ENCODE assay signal across 8 cellular contexts in genomic region chr10:28663576-28664368, GRCh38. TPM values are rescaled to one million over a fixed set of nuclear protein-coding genes. Genes with fewer than 3 reads are reported as not detected.
A peak's percentile ranks its signal among the peaks of the same experiment; 100 is the strongest.
DNase-seq lines count a peak whose midpoint lies in the region; ATAC-seq lines count a peak whose summit lies in the region.

No MANE protein-coding gene starts in this region.

- H3K4me1 Mint-ChIP-seq in central memory CD8-positive, alpha-beta T cell = peaks cover 12% of the 10 kb centered on the region

- DNase-seq in Ammon's horn (ENCODE audit: low spot score) (peak; percentile 92), NCI-H226 (peak; percentile 65), left colon (peak; percentile 67 to 69)
- DNase-seq in activated CD4-positive, CD25-positive, alpha-beta regulatory T cell treated with anti-CD3 and anti-CD28 coated beads, Interleukin-2, amount 50 U/mL, for 16 hours (ENCODE audit: low read depth, low spot score) = peak; percentile 33
- peak; percentile 23 to 36 for DNase-seq in central memory CD8-positive, alpha-beta T cell (ENCODE audit: low spot score in 2 of 2)
- DNase-seq in stimulated activated CD4-positive, alpha-beta T cell treated with anti-CD3 and anti-CD28 coated beads, Interleukin-2, amount 100 ng/mL, for 4 hours (ENCODE audit: low read depth) = peak; percentile 55

- H3K9me3 Mint-ChIP-seq in central memory CD8-positive, alpha-beta T cell = no peaks in the 10 kb centered on the region

- intact Hi-C loops in left colon (cut with DNase I, micrococcal nuclease) = loop anchor here in 1 of 2 donors (5.0 kb wide), 2 partner anchors 329 to 644 kb away; no protein-coding TSS in a partner anchor

- H3K36me3 Mint-ChIP-seq in central memory CD8-positive, alpha-beta T cell (ENCODE audit: insufficient read depth) = no peaks in the 10 kb centered on the region

- H3K4me3 Mint-ChIP-seq in central memory CD8-positive, alpha-beta T cell = no peak overlapping the region

- H3K27ac Mint-ChIP-seq in central memory CD8-positive, alpha-beta T cell (ENCODE audit: low read depth) = no peak overlapping the region

- H3K27me3 Mint-ChIP-seq in central memory CD8-positive, alpha-beta T cell = peaks cover 70% of the 10 kb centered on the region

- ATAC-seq in GM19023 (IDR thresholded peaks at IDR 0.05; ENCODE audit: unreplicated experiment) (peak; percentile 85), HG03175 (IDR thresholded peaks at IDR 0.05; ENCODE audit: unreplicated experiment) (peak; percentile 88), left colon (peak; percentile 96)
- peak; percentile 68 for ATAC-seq in central memory CD8-positive, alpha-beta T cell (replicated peaks; ENCODE audit: extremely low read depth, poor library complexity, severe bottlenecking)

RNA-seq across cellular contexts. Expression of gene BAMBI, which starts 13.5 kb away (rescaled TPM):
- total RNA-seq in left colon = 10 to 100 TPM in 1 of 2 donors, under 1 TPM in 1; 0.85 to 12.7 TPM

Comparison
In these comparisons a context has a peak if more than half of its experiments do, and no peak if none do; other contexts are left out.
1. Peak in every context shown above with its lines: DNase-seq and ATAC-seq.
2. DNase-seq: peak in every context shown above with its lines; median percentile 92 in Ammon's horn; 68 in left colon; 65 in NCI-H226; 55 in stimulated activated CD4-positive, alpha-beta T cell treated with anti-CD3 and anti-CD28 coated beads, Interleukin-2, amount 100 ng/mL, for 4 hours; 33 in activated CD4-positive, CD25-positive, alpha-beta regulatory T cell treated with anti-CD3 and anti-CD28 coated beads, Interleukin-2, amount 50 U/mL, for 16 hours; 30 in central memory CD8-positive, alpha-beta T cell.